In genomic region chr10:14648042-14648765, GRCh38 we compare ENCODE assay signal across 8 cellular contexts.
DNase-seq lines count a peak whose midpoint lies in the region; ATAC-seq lines count a peak whose summit lies in the region.

No MANE protein-coding gene starts in this region.

- no peaks in the 10 kb centered on the region for H3K27me3 ChIP-seq in endocrine pancreas (ENCODE audit: control insufficient read depth, insufficient read depth, low read length)
- no peaks in the 10 kb centered on the region for H3K27me3 ChIP-seq in muscle layer of colon (ENCODE audit: control insufficient read depth in 1 of 2, insufficient read depth in 2 of 2, low read length in 2 of 2)

- H3K9ac ChIP-seq in endocrine pancreas (ENCODE audit: control insufficient read depth, insufficient read depth, low read length) (peak overlapping the region; percentile 16), muscle layer of colon (ENCODE audit: low read length) (no peak overlapping the region)

- peak; percentile 32 for DNase-seq in NCI-H226
- peak; percentile 84 for DNase-seq in activated CD8-positive, alpha-beta memory T cell treated with anti-CD3 and anti-CD28 coated beads for 24 hours
- DNase-seq in stimulated activated CD8-positive, alpha-beta memory T cell treated with anti-CD3 and anti-CD28 coated beads, Interleukin-4, amount 100 ng/mL, for 1 hour (ENCODE audit: low read depth in 2 of 2, low spot score in 1 of 2): peak; percentile 25 to 51
- DNase-seq in LoVo (ENCODE audit: low spot score): no peak

- peak overlapping the region; percentile 24 for H3K27ac ChIP-seq in muscle layer of colon (ENCODE audit: low read depth, low read length)

- H3K4me3 ChIP-seq in endocrine pancreas (ENCODE audit: control insufficient read depth, insufficient read depth, low read length): peak overlapping the region; percentile 19
- no peak overlapping the region for H3K4me3 ChIP-seq in muscle layer of colon (ENCODE audit: low read depth in 1 of 2, low read length in 2 of 2)

- no peaks in the 10 kb centered on the region for H3K9me3 ChIP-seq in endocrine pancreas (ENCODE audit: control insufficient read depth, low read length)
- no peaks in the 10 kb centered on the region for H3K9me3 ChIP-seq in muscle layer of colon (ENCODE audit: low read length)

- H3K36me3 ChIP-seq in endocrine pancreas (ENCODE audit: control insufficient read depth, insufficient read depth, low read length) (no peaks in the 10 kb centered on the region), muscle layer of colon (ENCODE audit: insufficient read depth, low read length) (no peaks in the 10 kb centered on the region)

- H3K4me1 ChIP-seq in endocrine pancreas (ENCODE audit: control insufficient read depth, insufficient read depth, low read length): no peaks in the 10 kb centered on the region
- peaks cover 35% of the 10 kb centered on the region for H3K4me1 ChIP-seq in muscle layer of colon (ENCODE audit: insufficient read depth, low read length)

- ATAC-seq in GM18519 (IDR thresholded peaks at IDR 0.05; ENCODE audit: low FRiP score, unreplicated experiment) (peak; percentile 94), HG02981 (IDR thresholded peaks at IDR 0.05; ENCODE audit: unreplicated experiment) (peak; percentile 90)
